Comparison of ENCODE assay signal across 11 cellular contexts in genomic region chr11:67264886-67265632, GRCh38. TPM values are rescaled to one million over a fixed set of nuclear protein-coding genes. Genes with fewer than 3 reads are reported as not detected.
DNase-seq lines count a peak whose midpoint lies in the region; ATAC-seq lines count a peak whose summit lies in the region.
"Had no signal": no experiment of that assay in that cellular context is flagged by ENCODE, and none has a peak within 500 bp of the region (broad histone marks: within the 10 kb centered on the region; RNA-seq: fewer than 3 reads in every experiment).

No MANE protein-coding gene starts in this region.

- H3K27me3 Mint-ChIP-seq in activated naive CD4-positive, alpha-beta T cell treated with anti-CD3 and anti-CD28 coated beads for 36 hours (ENCODE audit: low read depth), result no peaks in the 10 kb centered on the region
- H3K27me3 Mint-ChIP-seq in activated T-cell treated with anti-CD3 and anti-CD28 coated beads, Interleukin-2, amount 50 U/mL, for 72 hours (ENCODE audit: low read depth), result no peaks in the 10 kb centered on the region
- peaks cover 24 to 38% (median 32%) of the 10 kb centered on the region in 3 donors for H3K27me3 Mint-ChIP-seq in immature natural killer cell (ENCODE audit: low read depth in 3 of 3)

- no peaks in the 10 kb centered on the region for H3K9me3 Mint-ChIP-seq in activated naive CD4-positive, alpha-beta T cell treated with anti-CD3 and anti-CD28 coated beads for 36 hours
- H3K9me3 Mint-ChIP-seq in activated T-cell treated with anti-CD3 and anti-CD28 coated beads, Interleukin-2, amount 50 U/mL, for 72 hours, result no peaks in the 10 kb centered on the region
- no peaks in the 10 kb centered on the region for H3K9me3 Mint-ChIP-seq in immature natural killer cell

- peaks cover 68% of the 10 kb centered on the region for H3K4me1 Mint-ChIP-seq in activated naive CD4-positive, alpha-beta T cell treated with anti-CD3 and anti-CD28 coated beads for 36 hours (ENCODE audit: low read depth)
- H3K4me1 Mint-ChIP-seq in activated T-cell treated with anti-CD3 and anti-CD28 coated beads, Interleukin-2, amount 50 U/mL, for 72 hours (ENCODE audit: low read depth), result peaks cover 73% of the 10 kb centered on the region
- peaks cover 51 to 64% of the 10 kb centered on the region in 2 donors for H3K4me1 Mint-ChIP-seq in immature natural killer cell

- peak; percentile 45 for DNase-seq in activated naive CD4-positive, alpha-beta T cell treated with anti-CD3 and anti-CD28 coated beads for 36 hours
- DNase-seq in activated naive CD4-positive, alpha-beta T cell treated with Interleukin-2 at 50 U/mL for 16 hours, result no peak
- peak in 1 of 2 donors; percentile 62 for DNase-seq in activated T-cell treated with anti-CD3 and anti-CD28 coated beads, Interleukin-2, amount 50 U/mL, for 72 hours
- DNase-seq in immature natural killer cell (no peak), LoVo (ENCODE audit: low spot score) (no peak), NCI-H2196 treated with DMSO at 0.1 percent for 48 hours (lab: John Stamatoyannopoulos, UW; ENCODE audit: unreplicated experiment) (no peak), DMS79 (lab: John Stamatoyannopoulos, UW) (no peak)
- DNase-seq: foreskin fibroblast, NCI-H524 treated with DMSO at 0.1 percent for 48 hours had no signal

- peak overlapping the region; percentile 87 for H3K27ac Mint-ChIP-seq in activated naive CD4-positive, alpha-beta T cell treated with anti-CD3 and anti-CD28 coated beads for 36 hours
- peak overlapping the region; percentile 76 for H3K27ac Mint-ChIP-seq in activated T-cell treated with anti-CD3 and anti-CD28 coated beads, Interleukin-2, amount 50 U/mL, for 72 hours
- H3K27ac Mint-ChIP-seq in immature natural killer cell, result peak overlapping the region; percentile 57 to 95 (median 91)

- CTCF ChIA-PET in activated naive CD4-positive, alpha-beta T cell treated with anti-CD3 and anti-CD28 coated beads for 36 hours (lab: Charles Lee), result interaction anchor here (0.6 to 4.9 kb wide), 8 partner anchors 10 to 184 kb away, joined by 3 to 108 read pairs (median 5); partner anchors contain the start of gene SSH3

- peak overlapping the region; percentile 82 for H3K27ac ChIP-seq in temporal lobe (ENCODE audit: low read depth, low read length)
- H3K27ac ChIP-seq: SJSA1 had no signal

- peak overlapping the region; percentile 72 for H3K4me3 Mint-ChIP-seq in activated naive CD4-positive, alpha-beta T cell treated with anti-CD3 and anti-CD28 coated beads for 36 hours
- peak overlapping the region; percentile 78 to 88 for H3K4me3 Mint-ChIP-seq in activated T-cell treated with anti-CD3 and anti-CD28 coated beads, Interleukin-2, amount 50 U/mL, for 72 hours
- H3K4me3 Mint-ChIP-seq in immature natural killer cell, result peak overlapping the region; percentile 51 to 87 (median 65)

- H3K36me3 Mint-ChIP-seq in activated naive CD4-positive, alpha-beta T cell treated with anti-CD3 and anti-CD28 coated beads for 36 hours (ENCODE audit: low read depth), result peaks cover 28% of the 10 kb centered on the region
- H3K36me3 Mint-ChIP-seq in activated T-cell treated with anti-CD3 and anti-CD28 coated beads, Interleukin-2, amount 50 U/mL, for 72 hours (ENCODE audit: insufficient read depth in 2 of 2), result peaks cover 12 to 16% of the 10 kb centered on the region in 2 donors
- H3K36me3 Mint-ChIP-seq in immature natural killer cell, result peaks cover 0 to 12% (median 12%) of the 10 kb centered on the region in 3 donors

- peak; percentile 18 to 20 for ATAC-seq in activated T-cell treated with anti-CD3 and anti-CD28 coated beads, Interleukin-2, amount 50 U/mL, for 72 hours (replicated peaks in 1 of 2)

- intact Hi-C loops in activated naive CD4-positive, alpha-beta T cell treated with anti-CD3 and anti-CD28 coated beads for 36 hours (cut with micrococcal nuclease), result loop anchor here (5.0 kb wide), 4 partner anchors 137 to 242 kb away; partner anchors contain the start of genes CDK2AP2, KDM2A, PITPNM1 and PPP1CA

RNA-seq across cellular contexts. Expression of gene GRK2, which starts 1.2 kb away (rescaled TPM):
- total RNA-seq in activated naive CD4-positive, alpha-beta T cell treated with anti-CD3 and anti-CD28 coated beads for 36 hours, result 100 to 1,000 TPM; 293 to 295 TPM
- 100 to 1,000 TPM; 379 to 422 TPM for total RNA-seq in activated T-cell treated with anti-CD3 and anti-CD28 coated beads, Interleukin-2, amount 50 U/mL, for 72 hours
- 10 to 100 TPM; 15.2 to 25.9 (median 22.9) TPM for polyA plus RNA-seq in immature natural killer cell
- 49.2 TPM for total RNA-seq in temporal lobe

RNA-seq across cellular contexts. Expression of gene ANKRD13D, which starts 24.0 kb away (rescaled TPM):
- 10 to 100 TPM; 56.2 to 61.9 TPM for total RNA-seq in activated naive CD4-positive, alpha-beta T cell treated with anti-CD3 and anti-CD28 coated beads for 36 hours
- total RNA-seq in activated T-cell treated with anti-CD3 and anti-CD28 coated beads, Interleukin-2, amount 50 U/mL, for 72 hours, result 10 to 100 TPM; 78.5 to 90.9 TPM
- polyA plus RNA-seq in immature natural killer cell, result 10 to 100 TPM; 12.4 to 26.7 (median 14.2) TPM
- 39.1 TPM for total RNA-seq in temporal lobe

RNA-seq across cellular contexts. Expression of gene SSH3, which starts 38.3 kb away (rescaled TPM):
- total RNA-seq in activated naive CD4-positive, alpha-beta T cell treated with anti-CD3 and anti-CD28 coated beads for 36 hours, result 1 to 10 TPM; 4.1 to 5.4 TPM
- 10 to 100 TPM; 13.3 to 20.3 TPM for total RNA-seq in activated T-cell treated with anti-CD3 and anti-CD28 coated beads, Interleukin-2, amount 50 U/mL, for 72 hours
- polyA plus RNA-seq in immature natural killer cell, result 1 to 10 TPM; 1.1 to 4.8 (median 2.3) TPM
- total RNA-seq in temporal lobe, result 7.9 TPM
